In genomic region chr9:977361-978116, GRCh38 we compare ENCODE assay signal across 1 cellular context.
TF ChIP-seq lines count a peak whose summit lies in the region.

No MANE protein-coding gene starts in this region.

TF ChIP-seq in endothelial cell of umbilical vein, 7 proteins besides CTCF, POLR2A, EP300 and RAD21 (continued from another document):
- no peak for TF ChIP-seq FOS (IDR thresholded peaks at IDR 0.05; ENCODE audit: borderline replicate concordance, insufficient read depth, low read length)
